Comparison of ENCODE assay signal across 30 cellular contexts in genomic region chr2:148096012-148096411, GRCh38.
A peak's percentile ranks its signal among the peaks of the same experiment; 100 is the strongest.
DNase-seq lines count a peak whose midpoint lies in the region; ATAC-seq and TF ChIP-seq lines count a peak whose summit lies in the region.
"Had no signal": no experiment of that assay in that cellular context is flagged by ENCODE, and none has a peak within 500 bp of the region (broad histone marks: within the 10 kb centered on the region; RNA-seq: fewer than 3 reads in every experiment).

No MANE protein-coding gene starts in this region.

- DNase-seq in EH (ENCODE audit: low read depth) = peak; percentile 57
- DNase-seq in NCI-H226 = peak; percentile 2
- peak; percentile 9 for DNase-seq in choroid plexus epithelial cell (ENCODE audit: low read depth)
- peak; percentile 51 for DNase-seq in osteoblast (ENCODE audit: insufficient read length, low spot score, missing footprints)
- no peak for DNase-seq in dedifferentiated amniotic fluid mesenchymal stem cell (ENCODE audit: extremely low spot score)
- no peak for DNase-seq in natural killer cell treated with Interleukin-12 subunit alpha and Interleukin-12 subunit beta and Interleukin-15 and Interleukin-18, amount 100 ng/mL, for 72 hours (ENCODE audit: low spot score)
- no peak for DNase-seq in GF-D8 (lab: John Stamatoyannopoulos, UW)
- DNase-seq: activated CD4-positive, alpha-beta T cell treated with anti-CD3 and anti-CD28 coated beads for 36 hours; activated CD8-positive, alpha-beta memory T cell treated with anti-CD3 and anti-CD28 coated beads, Interleukin-2, amount 50 U/mL, for 48 hours; activated CD8-positive, alpha-beta T cell treated with anti-CD3 and anti-CD28 coated beads for 36 hours; activated naive CD4-positive, alpha-beta T cell treated with Interleukin-2 at 50 U/mL for 16 hours; body of pancreas; C1 segment of cervical spinal cord; cerebellar nuclear complex; COR-L47; glutamatergic neuron; KBM-7; mammary epithelial cell; MM.1S; NCI-H1417; NCI-H446; NCI-H748 treated with DMSO at 0.1 percent for 48 hours; pancreas; SHP77 treated with DMSO at 0.1 percent for 48 hours; small intestine; stimulated activated naive CD8-positive, alpha-beta T cell treated with anti-CD3 and anti-CD28 coated beads, Interleukin-15, Interleukin-2, amounts not matched to agents 100 U/mL and 50 U/mL, for 24 hours; SW 1271 had no signal

- H3K36me3 Mint-ChIP-seq in natural killer cell treated with Interleukin-12 subunit alpha and Interleukin-12 subunit beta and Interleukin-15 and Interleukin-18, amount 100 ng/mL, for 72 hours = peaks cover 8% of the 10 kb centered on the region

- H3K27ac Mint-ChIP-seq in natural killer cell treated with Interleukin-12 subunit alpha and Interleukin-12 subunit beta and Interleukin-15 and Interleukin-18, amount 100 ng/mL, for 72 hours = no peak overlapping the region
- H3K27ac Mint-ChIP-seq: activated CD4-positive, alpha-beta T cell treated with anti-CD3 and anti-CD28 coated beads for 36 hours; activated CD8-positive, alpha-beta T cell treated with anti-CD3 and anti-CD28 coated beads for 36 hours; activated T-helper 1 cell treated with anti-CD3 and anti-CD28 coated beads, Interleukin-12 subunit alpha, Interleukin-12 subunit beta, Interleukin-2, Interleukin-4 antibody, amounts not matched to agents 30 ng/mL and 10 ng/mL and 1 ng/mL, durations not matched to agents 14 hours and 24 hours and 36 hours; nephron had no signal

- H3K27me3 Mint-ChIP-seq in natural killer cell treated with Interleukin-12 subunit alpha and Interleukin-12 subunit beta and Interleukin-15 and Interleukin-18, amount 100 ng/mL, for 72 hours = no peaks in the 10 kb centered on the region
- H3K27me3 Mint-ChIP-seq: activated CD4-positive, alpha-beta T cell treated with anti-CD3 and anti-CD28 coated beads for 36 hours; activated CD8-positive, alpha-beta T cell treated with anti-CD3 and anti-CD28 coated beads for 36 hours had no signal

- no peak overlapping the region for H3K4me2 ChIP-seq in osteoblast (ENCODE audit: insufficient read depth, low read length)

- H3K79me2 ChIP-seq in osteoblast (ENCODE audit: insufficient read depth, low read length) = no peaks in the 10 kb centered on the region

- no peaks in the 10 kb centered on the region for H3K27me3 ChIP-seq in osteoblast (ENCODE audit: insufficient read depth, low read length)
- H3K27me3 ChIP-seq: body of pancreas, pancreas had no signal

- H4K20me1 ChIP-seq in osteoblast (ENCODE audit: insufficient read depth, low read length) = no peaks in the 10 kb centered on the region

- H3K4me1 Mint-ChIP-seq in natural killer cell treated with Interleukin-12 subunit alpha and Interleukin-12 subunit beta and Interleukin-15 and Interleukin-18, amount 100 ng/mL, for 72 hours (ENCODE audit: low read depth in 2 of 2) = peaks cover 0 to 2% of the 10 kb centered on the region in 2 donors
- H3K4me1 Mint-ChIP-seq: activated CD4-positive, alpha-beta T cell treated with anti-CD3 and anti-CD28 coated beads for 36 hours; nephron had no signal

- no peak overlapping the region for H3K4me3 Mint-ChIP-seq in natural killer cell treated with Interleukin-12 subunit alpha and Interleukin-12 subunit beta and Interleukin-15 and Interleukin-18, amount 100 ng/mL, for 72 hours
- H3K4me3 Mint-ChIP-seq: activated CD4-positive, alpha-beta T cell treated with anti-CD3 and anti-CD28 coated beads for 36 hours; activated CD8-positive, alpha-beta T cell treated with anti-CD3 and anti-CD28 coated beads for 36 hours; activated T-helper 1 cell treated with anti-CD3 and anti-CD28 coated beads, Interleukin-12 subunit alpha, Interleukin-12 subunit beta, Interleukin-2, Interleukin-4 antibody, amounts not matched to agents 30 ng/mL and 10 ng/mL and 1 ng/mL, durations not matched to agents 14 hours and 24 hours and 36 hours; nephron had no signal

- no peaks in the 10 kb centered on the region for H3K9me3 ChIP-seq in osteoblast (ENCODE audit: low read depth, low read length)
- H3K9me3 ChIP-seq: pancreas had no signal

- no peak overlapping the region for H3K27ac ChIP-seq in osteoblast (ENCODE audit: low read depth, low read length)
- H3K27ac ChIP-seq: body of pancreas, pancreas, VCaP had no signal

- ATAC-seq in natural killer cell treated with Interleukin-12 subunit alpha and Interleukin-12 subunit beta and Interleukin-15 and Interleukin-18, amount 100 ng/mL, for 72 hours = no peak
- ATAC-seq: activated CD4-positive, alpha-beta T cell treated with anti-CD3 and anti-CD28 coated beads for 36 hours; activated CD8-positive, alpha-beta T cell treated with anti-CD3 and anti-CD28 coated beads for 36 hours; body of pancreas; pancreas; stimulated activated naive CD8-positive, alpha-beta T cell treated with anti-CD3 and anti-CD28 coated beads, Interleukin-15, Interleukin-2, amounts not matched to agents 100 U/mL and 50 U/mL, for 24 hours had no signal

- peaks cover 4% of the 10 kb centered on the region for H3K4me1 ChIP-seq in osteoblast (ENCODE audit: insufficient read depth, low read length)
- H3K4me1 ChIP-seq: body of pancreas, pancreas had no signal

- no peak overlapping the region for H3K4me3 ChIP-seq in choroid plexus epithelial cell (ENCODE audit: low read depth, low read length)
- no peak overlapping the region for H3K4me3 ChIP-seq in osteoblast (ENCODE audit: insufficient read depth, low read length)
- H3K4me3 ChIP-seq: body of pancreas, pancreas had no signal

- H3K36me3 ChIP-seq in osteoblast (ENCODE audit: insufficient read depth, low read length) = no peaks in the 10 kb centered on the region
- H3K36me3 ChIP-seq: pancreas had no signal

- TF ChIP-seq CTCF in choroid plexus epithelial cell (conservative IDR thresholded peaks at IDR 0.05; ENCODE audit: low read depth, low read length) (no peak), osteoblast (IDR thresholded peaks at IDR 0.05; ENCODE audit: extremely low read depth, low read depth, low read length) (no peak)

- H3K9me3 Mint-ChIP-seq in natural killer cell treated with Interleukin-12 subunit alpha and Interleukin-12 subunit beta and Interleukin-15 and Interleukin-18, amount 100 ng/mL, for 72 hours = peaks cover 4% of the 10 kb centered on the region
- H3K9me3 Mint-ChIP-seq: nephron had no signal

- no peak overlapping the region for H2AFZ ChIP-seq in osteoblast (ENCODE audit: low read length)

Comparison
In these comparisons a context has a peak if more than half of its experiments do, and no peak if none do; other contexts are left out.
1. DNase-seq: peak in EH (single experiment), NCI-H226 (single experiment), choroid plexus epithelial cell (single experiment) and osteoblast (single experiment); none in dedifferentiated amniotic fluid mesenchymal stem cell (single experiment), natural killer cell treated with Interleukin-12 subunit alpha and Interleukin-12 subunit beta and Interleukin-15 and Interleukin-18, amount 100 ng/mL, for 72 hours (single experiment) and GF-D8 (single experiment).